ENCODE assay signal across 22 cellular contexts in the genomic region with DNA sequence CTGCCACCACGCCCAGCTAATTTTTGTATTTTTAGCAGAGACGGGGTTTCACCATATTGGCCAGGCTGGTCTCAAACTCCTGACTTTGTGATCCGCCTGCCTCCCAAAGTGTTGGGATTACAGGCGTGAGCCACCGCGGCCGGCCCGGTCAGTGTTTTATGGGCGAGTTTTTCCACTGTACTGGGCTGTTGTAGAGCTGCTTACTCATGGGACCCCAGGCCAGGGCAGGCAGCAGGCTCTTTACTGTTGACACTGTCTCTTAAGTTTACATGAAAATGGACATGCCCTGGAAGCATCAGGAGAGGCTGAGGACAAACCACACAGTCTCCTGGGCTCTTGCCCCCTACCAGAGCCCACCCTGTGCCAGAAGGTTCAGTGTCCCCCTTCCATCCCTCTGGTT. TPM values are rescaled to one million over a fixed set of nuclear protein-coding genes. Genes with fewer than 3 reads are reported as not detected.
A peak's percentile ranks its signal among the peaks of the same experiment; 100 is the strongest.
DNase-seq lines count a peak whose midpoint lies in the region; ATAC-seq lines count a peak whose summit lies in the region.
"Had no signal": no experiment of that assay in that cellular context is flagged by ENCODE, and none has a peak within 500 bp of the region (broad histone marks: within the 10 kb centered on the region; RNA-seq: fewer than 3 reads in every experiment).

No MANE protein-coding gene starts in this region.

- POLR2A ChIA-PET in CD8-positive, alpha-beta memory T cell (lab: Charles Lee) = no interaction called here

- no peak overlapping the region for H3K4me3 ChIP-seq in CD8-positive, alpha-beta memory T cell (ENCODE audit: low read length)
- H3K4me3 ChIP-seq: BLaER1 treated with 17β-estradiol and CSF1 and Interleukin-3, amounts not matched to agents 10 nM and 100 nM; SJCRH30 had no signal

- CTCF ChIA-PET in activated CD8-positive, alpha-beta memory T cell treated with anti-CD3 and anti-CD28 coated beads, Interleukin-2, amount 10 ng/mL, durations not matched to agents 7 days and 5 days (lab: Charles Lee) = no interaction called here
- CTCF ChIA-PET in CD8-positive, alpha-beta memory T cell (lab: Charles Lee) = no interaction called here

- no peaks in the 10 kb centered on the region for H3K27me3 Mint-ChIP-seq in activated CD8-positive, alpha-beta memory T cell treated with anti-CD3 and anti-CD28 coated beads, Interleukin-2, amount 10 ng/mL, durations not matched to agents 7 days and 5 days
- H3K27me3 Mint-ChIP-seq in CD8-positive, alpha-beta memory T cell = peaks cover 0 to 1% of the 10 kb centered on the region in 2 donors
- no peaks in the 10 kb centered on the region for H3K27me3 Mint-ChIP-seq in effector memory CD8-positive, alpha-beta T cell

- no peaks in the 10 kb centered on the region for H3K4me1 ChIP-seq in CD8-positive, alpha-beta memory T cell (ENCODE audit: insufficient read depth, low read length)

- H3K27me3 ChIP-seq in CD8-positive, alpha-beta memory T cell (ENCODE audit: insufficient read depth, low read length, poor library complexity, severe bottlenecking) = no peaks in the 10 kb centered on the region
- H3K27me3 ChIP-seq: BLaER1 treated with 17β-estradiol and CSF1 and Interleukin-3, amounts not matched to agents 10 nM and 100 nM; SJCRH30 had no signal

- no peak overlapping the region for H3K4me3 Mint-ChIP-seq in activated CD8-positive, alpha-beta memory T cell treated with anti-CD3 and anti-CD28 coated beads, Interleukin-2, amount 10 ng/mL, durations not matched to agents 7 days and 5 days
- H3K4me3 Mint-ChIP-seq in CD8-positive, alpha-beta memory T cell = no peak overlapping the region
- no peak overlapping the region for H3K4me3 Mint-ChIP-seq in effector memory CD8-positive, alpha-beta T cell
- no peak overlapping the region for H3K4me3 Mint-ChIP-seq in stimulated activated effector memory CD8-positive, alpha-beta T cell treated with anti-CD3 and anti-CD28 coated beads, Interleukin-12 subunit alpha, Interleukin-12 subunit beta, amount 100 ng/mL, for 72 hours

- no peaks in the 10 kb centered on the region for H3K4me1 Mint-ChIP-seq in activated CD8-positive, alpha-beta memory T cell treated with anti-CD3 and anti-CD28 coated beads, Interleukin-2, amount 10 ng/mL, durations not matched to agents 7 days and 5 days
- peaks cover 4 to 32% (median 10%) of the 10 kb centered on the region in 3 donors for H3K4me1 Mint-ChIP-seq in CD8-positive, alpha-beta memory T cell
- H3K4me1 Mint-ChIP-seq in effector memory CD8-positive, alpha-beta T cell (ENCODE audit: low read depth in 2 of 2) = peaks cover 7 to 20% of the 10 kb centered on the region in 2 donors
- peaks cover 50% of the 10 kb centered on the region for H3K4me1 Mint-ChIP-seq in stimulated activated effector memory CD8-positive, alpha-beta T cell treated with anti-CD3 and anti-CD28 coated beads, Interleukin-12 subunit alpha, Interleukin-12 subunit beta, amount 100 ng/mL, for 72 hours

- ATAC-seq in activated CD8-positive, alpha-beta memory T cell treated with anti-CD3 and anti-CD28 coated beads, Interleukin-2, amount 10 ng/mL, durations not matched to agents 7 days and 5 days = no peak
- ATAC-seq in effector memory CD8-positive, alpha-beta T cell (replicated peaks) = no peak
- ATAC-seq in stimulated activated effector memory CD8-positive, alpha-beta T cell treated with anti-CD3 and anti-CD28 coated beads, Interleukin-12 subunit alpha, Interleukin-12 subunit beta, amount 100 ng/mL, for 72 hours = no peak
- ATAC-seq in HG02840 (IDR thresholded peaks at IDR 0.05; ENCODE audit: low FRiP score, unreplicated experiment) = no peak
- ATAC-seq: Panc1 had no signal

- no peak for DNase-seq in activated CD8-positive, alpha-beta memory T cell treated with anti-CD3 and anti-CD28 coated beads, Interleukin-2, amount 10 ng/mL, durations not matched to agents 7 days and 5 days
- no peak for DNase-seq in activated CD8-positive, alpha-beta memory T cell treated with anti-CD3 and anti-CD28 coated beads, Interleukin-2, amount 50 U/mL, for 48 hours
- DNase-seq in CD8-positive, alpha-beta memory T cell = no peak
- no peak for DNase-seq in effector memory CD8-positive, alpha-beta T cell
- no peak for DNase-seq in stimulated activated effector memory CD8-positive, alpha-beta T cell treated with anti-CD3 and anti-CD28 coated beads, Interleukin-12 subunit alpha, Interleukin-12 subunit beta, amount 100 ng/mL, for 72 hours (ENCODE audit: low spot score in 2 of 2)
- DNase-seq in NCI-H82 treated with DMSO at 0.1 percent for 48 hours (lab: John Stamatoyannopoulos, UW; ENCODE audit: unreplicated experiment) (no peak), SHP77 (lab: John Stamatoyannopoulos, UW) (no peak)
- DNase-seq: 8988T; DMS53; GDM1; Karpas-422; MV-4-11; NCI-H1105 treated with DMSO at 0.1 percent for 48 hours; NCI-H2029 treated with DMSO at 0.1 percent for 48 hours; NCI-H226; NCI-H510A treated with DMSO at 0.1 percent for 48 hours; NCI-H748 treated with DMSO at 0.1 percent for 48 hours; NK-92 treated with Interleukin-12 subunit alpha and Interleukin-12 subunit beta, amount 100 ng/mL, for 24 hours; SJCRH30 had no signal

- H3K36me3 Mint-ChIP-seq in activated CD8-positive, alpha-beta memory T cell treated with anti-CD3 and anti-CD28 coated beads, Interleukin-2, amount 10 ng/mL, durations not matched to agents 7 days and 5 days = peaks cover 26% of the 10 kb centered on the region
- peaks cover 2 to 50% (median 9%) of the 10 kb centered on the region in 3 donors for H3K36me3 Mint-ChIP-seq in CD8-positive, alpha-beta memory T cell
- H3K36me3 Mint-ChIP-seq in effector memory CD8-positive, alpha-beta T cell (ENCODE audit: insufficient read depth) = peaks cover 22% of the 10 kb centered on the region
- peaks cover 66% of the 10 kb centered on the region for H3K36me3 Mint-ChIP-seq in stimulated activated effector memory CD8-positive, alpha-beta T cell treated with anti-CD3 and anti-CD28 coated beads, Interleukin-12 subunit alpha, Interleukin-12 subunit beta, amount 100 ng/mL, for 72 hours

- H3K9me3 ChIP-seq in CD8-positive, alpha-beta memory T cell (ENCODE audit: low read length) = no peaks in the 10 kb centered on the region
- H3K9me3 ChIP-seq: BLaER1 treated with 17β-estradiol and CSF1 and Interleukin-3, amounts not matched to agents 10 nM and 100 nM; SJCRH30 had no signal

- no peaks in the 10 kb centered on the region for H3K9me3 Mint-ChIP-seq in activated CD8-positive, alpha-beta memory T cell treated with anti-CD3 and anti-CD28 coated beads, Interleukin-2, amount 10 ng/mL, durations not matched to agents 7 days and 5 days (ENCODE audit: low read depth)
- no peaks in the 10 kb centered on the region for H3K9me3 Mint-ChIP-seq in CD8-positive, alpha-beta memory T cell
- H3K9me3 Mint-ChIP-seq in effector memory CD8-positive, alpha-beta T cell = no peaks in the 10 kb centered on the region
- H3K9me3 Mint-ChIP-seq in stimulated activated effector memory CD8-positive, alpha-beta T cell treated with anti-CD3 and anti-CD28 coated beads, Interleukin-12 subunit alpha, Interleukin-12 subunit beta, amount 100 ng/mL, for 72 hours = no peaks in the 10 kb centered on the region

- peaks cover 39% of the 10 kb centered on the region for H3K36me3 ChIP-seq in CD8-positive, alpha-beta memory T cell (ENCODE audit: insufficient read depth, low read length)

- H3K27ac ChIP-seq in CD8-positive, alpha-beta memory T cell (ENCODE audit: low read depth, low read length) = no peak overlapping the region
- H3K27ac ChIP-seq: SJCRH30 had no signal

- H3K27ac Mint-ChIP-seq in activated CD8-positive, alpha-beta memory T cell treated with anti-CD3 and anti-CD28 coated beads, Interleukin-2, amount 10 ng/mL, durations not matched to agents 7 days and 5 days = peak overlapping the region; percentile 39
- H3K27ac Mint-ChIP-seq in CD8-positive, alpha-beta memory T cell = peak overlapping the region in 5 of 8 donors; percentile 24 to 83 (median 76)
- H3K27ac Mint-ChIP-seq in effector memory CD8-positive, alpha-beta T cell = peak overlapping the region; percentile 46 to 89
- peak overlapping the region; percentile 81 for H3K27ac Mint-ChIP-seq in stimulated activated effector memory CD8-positive, alpha-beta T cell treated with anti-CD3 and anti-CD28 coated beads, Interleukin-12 subunit alpha, Interleukin-12 subunit beta, amount 100 ng/mL, for 72 hours

RNA-seq across cellular contexts. Expression of gene NACAD, which starts 11.2 kb away (rescaled TPM):
- under 1 TPM; 0.09 to 0.35 TPM for total RNA-seq in activated CD8-positive, alpha-beta memory T cell treated with anti-CD3 and anti-CD28 coated beads, Interleukin-2, amount 10 ng/mL, durations not matched to agents 7 days and 5 days
- total RNA-seq in CD8-positive, alpha-beta memory T cell = 1 to 10 TPM in 1 of 2 experiments, under 1 TPM in 1; 0.82 to 1.3 TPM
- polyA plus RNA-seq in CD8-positive, alpha-beta memory T cell = 0.31 TPM

RNA-seq across cellular contexts. Expression of gene TBRG4, which starts 33.9 kb away (rescaled TPM):
- 100 to 1,000 TPM; 121 to 152 TPM for total RNA-seq in activated CD8-positive, alpha-beta memory T cell treated with anti-CD3 and anti-CD28 coated beads, Interleukin-2, amount 10 ng/mL, durations not matched to agents 7 days and 5 days
- total RNA-seq in CD8-positive, alpha-beta memory T cell = 100 to 1,000 TPM; 198 to 203 TPM
- polyA plus RNA-seq in CD8-positive, alpha-beta memory T cell = 58.9 TPM
